ENCODE assay signal across 8 cellular contexts in the genomic region with DNA sequence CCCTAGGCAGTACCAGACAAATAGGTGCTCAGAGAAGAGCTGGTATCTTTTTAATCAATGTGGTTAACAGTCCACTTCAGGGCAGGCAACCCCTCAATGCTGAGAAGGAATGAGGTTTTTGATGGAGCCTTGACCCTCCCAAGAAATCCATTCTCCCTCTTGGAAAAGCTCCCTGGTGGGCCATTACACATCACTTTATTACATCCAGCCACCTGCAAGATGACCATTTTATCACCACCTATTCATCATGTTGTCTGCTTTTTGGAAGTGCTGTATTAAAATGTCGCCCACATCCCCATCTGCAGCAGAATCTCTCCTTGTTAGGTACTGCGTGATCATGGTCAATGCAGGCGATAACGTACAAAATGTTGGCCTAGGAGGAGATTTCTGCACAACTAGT.
"Had no signal": no experiment of that assay in that cellular context is flagged by ENCODE, and none has a peak within 500 bp of the region (broad histone marks: within the 10 kb centered on the region; RNA-seq: fewer than 3 reads in every experiment).

No MANE protein-coding gene starts in this region.

- H3K4me3 ChIP-seq: GM12878 had no signal

- FAIRE-seq: G401.6, GM12878, GM12891, GM12892, GM18507, GM19239 had no signal

- DNase-seq: GDM1, GF-D8 had no signal
